1 cellular context compared by ENCODE assay signal in genomic region chr1:173341307-173341706, GRCh38.
TF ChIP-seq lines count a peak whose summit lies in the region.

No MANE protein-coding gene starts in this region.

TF ChIP-seq in SK-N-SH, 30 proteins besides CTCF, POLR2A, EP300 and RAD21 (continued from another document):
- no peak for TF ChIP-seq NRF1 (IDR thresholded peaks at IDR 0.05; ENCODE audit: low read depth, low read length)
- TF ChIP-seq RCOR1 (IDR thresholded peaks at IDR 0.05; ENCODE audit: low read length): no peak
- peak; percentile 60; the same call in 1 of the 2 replicates for TF ChIP-seq FOSL2 (IDR thresholded peaks at IDR 0.05; ENCODE audit: borderline replicate concordance, low read depth)
- TF ChIP-seq YY1 (IDR thresholded peaks at IDR 0.05; ENCODE audit: low read depth): no peak
- no peak for TF ChIP-seq MXI1 (IDR thresholded peaks at IDR 0.05; ENCODE audit: low read depth, low read length)
- no peak for TF ChIP-seq ELF1 (IDR thresholded peaks at IDR 0.05)
- TF ChIP-seq PBX3 (IDR thresholded peaks at IDR 0.05): peak; percentile 58
- no peak; the same call in 1 of the 2 replicates for TF ChIP-seq POLR2AphosphoS5 (IDR thresholded peaks at IDR 0.05; ENCODE audit: low read depth, low read length)
- no peak for TF ChIP-seq RXRA (IDR thresholded peaks at IDR 0.05; ENCODE audit: borderline replicate concordance, low read depth)
- TF ChIP-seq SMC3 (IDR thresholded peaks at IDR 0.05; ENCODE audit: low read depth, low read length): no peak
- TF ChIP-seq TAF1 (IDR thresholded peaks at IDR 0.05; ENCODE audit: borderline replicate concordance, low read depth, low read length): no peak
- no peak for TF ChIP-seq RFX5 (IDR thresholded peaks at IDR 0.05; ENCODE audit: low read length)
- TF ChIP-seq, protein P1, sequence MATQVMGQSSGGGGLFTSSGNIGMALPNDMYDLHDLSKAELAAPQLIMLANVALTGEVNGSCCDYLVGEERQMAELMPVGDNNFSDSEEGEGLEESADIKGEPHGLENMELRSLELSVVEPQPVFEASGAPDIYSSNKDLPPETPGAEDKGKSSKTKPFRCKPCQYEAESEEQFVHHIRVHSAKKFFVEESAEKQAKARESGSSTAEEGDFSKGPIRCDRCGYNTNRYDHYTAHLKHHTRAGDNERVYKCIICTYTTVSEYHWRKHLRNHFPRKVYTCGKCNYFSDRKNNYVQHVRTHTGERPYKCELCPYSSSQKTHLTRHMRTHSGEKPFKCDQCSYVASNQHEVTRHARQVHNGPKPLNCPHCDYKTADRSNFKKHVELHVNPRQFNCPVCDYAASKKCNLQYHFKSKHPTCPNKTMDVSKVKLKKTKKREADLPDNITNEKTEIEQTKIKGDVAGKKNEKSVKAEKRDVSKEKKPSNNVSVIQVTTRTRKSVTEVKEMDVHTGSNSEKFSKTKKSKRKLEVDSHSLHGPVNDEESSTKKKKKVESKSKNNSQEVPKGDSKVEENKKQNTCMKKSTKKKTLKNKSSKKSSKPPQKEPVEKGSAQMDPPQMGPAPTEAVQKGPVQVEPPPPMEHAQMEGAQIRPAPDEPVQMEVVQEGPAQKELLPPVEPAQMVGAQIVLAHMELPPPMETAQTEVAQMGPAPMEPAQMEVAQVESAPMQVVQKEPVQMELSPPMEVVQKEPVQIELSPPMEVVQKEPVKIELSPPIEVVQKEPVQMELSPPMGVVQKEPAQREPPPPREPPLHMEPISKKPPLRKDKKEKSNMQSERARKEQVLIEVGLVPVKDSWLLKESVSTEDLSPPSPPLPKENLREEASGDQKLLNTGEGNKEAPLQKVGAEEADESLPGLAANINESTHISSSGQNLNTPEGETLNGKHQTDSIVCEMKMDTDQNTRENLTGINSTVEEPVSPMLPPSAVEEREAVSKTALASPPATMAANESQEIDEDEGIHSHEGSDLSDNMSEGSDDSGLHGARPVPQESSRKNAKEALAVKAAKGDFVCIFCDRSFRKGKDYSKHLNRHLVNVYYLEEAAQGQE (IDR thresholded peaks at IDR 0.05; ENCODE audit: low read depth, low read length): no peak
- TF ChIP-seq CHD2 (IDR thresholded peaks at IDR 0.05; ENCODE audit: low read length, partially characterized antibody): no peak
- TF ChIP-seq JUND (IDR thresholded peaks at IDR 0.05): peak; percentile 53; the same call in 1 of the 2 replicates
- TF ChIP-seq TCF12 (IDR thresholded peaks at IDR 0.05): peak; percentile 81
- TF ChIP-seq FOXM1 (IDR thresholded peaks at IDR 0.05; ENCODE audit: low read depth): no peak
- peak; percentile 88 for TF ChIP-seq NFIC (IDR thresholded peaks at IDR 0.05; ENCODE audit: borderline replicate concordance)
- TF ChIP-seq GATA2 (CRISPR knock-in tag; IDR thresholded peaks at IDR 0.05): no peak
- TF ChIP-seq, protein P2, sequence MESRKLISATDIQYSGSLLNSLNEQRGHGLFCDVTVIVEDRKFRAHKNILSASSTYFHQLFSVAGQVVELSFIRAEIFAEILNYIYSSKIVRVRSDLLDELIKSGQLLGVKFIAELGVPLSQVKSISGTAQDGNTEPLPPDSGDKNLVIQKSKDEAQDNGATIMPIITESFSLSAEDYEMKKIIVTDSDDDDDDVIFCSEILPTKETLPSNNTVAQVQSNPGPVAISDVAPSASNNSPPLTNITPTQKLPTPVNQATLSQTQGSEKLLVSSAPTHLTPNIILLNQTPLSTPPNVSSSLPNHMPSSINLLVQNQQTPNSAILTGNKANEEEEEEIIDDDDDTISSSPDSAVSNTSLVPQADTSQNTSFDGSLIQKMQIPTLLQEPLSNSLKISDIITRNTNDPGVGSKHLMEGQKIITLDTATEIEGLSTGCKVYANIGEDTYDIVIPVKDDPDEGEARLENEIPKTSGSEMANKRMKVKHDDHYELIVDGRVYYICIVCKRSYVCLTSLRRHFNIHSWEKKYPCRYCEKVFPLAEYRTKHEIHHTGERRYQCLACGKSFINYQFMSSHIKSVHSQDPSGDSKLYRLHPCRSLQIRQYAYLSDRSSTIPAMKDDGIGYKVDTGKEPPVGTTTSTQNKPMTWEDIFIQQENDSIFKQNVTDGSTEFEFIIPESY (IDR thresholded peaks at IDR 0.05; ENCODE audit: borderline replicate concordance, low read depth): no peak
- TF ChIP-seq FOXJ3 (CRISPR knock-in tag; IDR thresholded peaks at IDR 0.05): no peak
- peak; percentile 37; the same call in 1 of the 2 replicates for TF ChIP-seq MAX (IDR thresholded peaks at IDR 0.05; ENCODE audit: low read depth)
- TF ChIP-seq MEF2A (IDR thresholded peaks at IDR 0.05; ENCODE audit: borderline replicate concordance, low read depth): no peak
- TF ChIP-seq GABPA (IDR thresholded peaks at IDR 0.05; ENCODE audit: low read depth): no peak
- no peak for TF ChIP-seq SIN3A (IDR thresholded peaks at IDR 0.05; ENCODE audit: borderline replicate concordance, low read depth, low read length)
- TF ChIP-seq, protein P3, sequence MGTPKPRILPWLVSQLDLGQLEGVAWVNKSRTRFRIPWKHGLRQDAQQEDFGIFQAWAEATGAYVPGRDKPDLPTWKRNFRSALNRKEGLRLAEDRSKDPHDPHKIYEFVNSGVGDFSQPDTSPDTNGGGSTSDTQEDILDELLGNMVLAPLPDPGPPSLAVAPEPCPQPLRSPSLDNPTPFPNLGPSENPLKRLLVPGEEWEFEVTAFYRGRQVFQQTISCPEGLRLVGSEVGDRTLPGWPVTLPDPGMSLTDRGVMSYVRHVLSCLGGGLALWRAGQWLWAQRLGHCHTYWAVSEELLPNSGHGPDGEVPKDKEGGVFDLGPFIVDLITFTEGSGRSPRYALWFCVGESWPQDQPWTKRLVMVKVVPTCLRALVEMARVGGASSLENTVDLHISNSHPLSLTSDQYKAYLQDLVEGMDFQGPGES (IDR thresholded peaks at IDR 0.05; ENCODE audit: low read depth, low read length): no peak
